In genomic region chr18:79396431-79397287, GRCh38 we compare ENCODE assay signal across 9 cellular contexts. TPM values are rescaled to one million over a fixed set of nuclear protein-coding genes. Genes with fewer than 3 reads are reported as not detected.
DNase-seq lines count a peak whose midpoint lies in the region; ATAC-seq and TF ChIP-seq lines count a peak whose summit lies in the region.
"Had no signal": no experiment of that assay in that cellular context is flagged by ENCODE, and none has a peak within 500 bp of the region (broad histone marks: within the 10 kb centered on the region; RNA-seq: fewer than 3 reads in every experiment).

No MANE protein-coding gene starts in this region.

- H3K9me3 ChIP-seq in OCI-LY3 (ENCODE audit: insufficient read depth, low read length), result no peaks in the 10 kb centered on the region
- H3K9me3 ChIP-seq in stomach, result no peaks in the 10 kb centered on the region
- H3K9me3 ChIP-seq: neutrophil had no signal

- H3K4me1 ChIP-seq in OCI-LY3 (ENCODE audit: low read length) (peaks cover 39% of the 10 kb centered on the region), stomach (peaks cover 41 to 75% (median 64%) of the 10 kb centered on the region in 4 donors)

- no peak for TF ChIP-seq EP300 in stomach (IDR thresholded peaks at IDR 0.05)

- peaks cover 24% of the 10 kb centered on the region for H3K36me3 ChIP-seq in OCI-LY3 (replicated peaks; ENCODE audit: low read depth, low read length)
- no peaks in the 10 kb centered on the region for H3K36me3 ChIP-seq in brain microvascular endothelial cell (replicated peaks)
- no peaks in the 10 kb centered on the region for H3K36me3 ChIP-seq in stomach
- H3K36me3 ChIP-seq: neutrophil had no signal

- peak; percentile 20 for ATAC-seq in GM19395 (IDR thresholded peaks at IDR 0.05; ENCODE audit: unreplicated experiment)
- ATAC-seq in left lobe of liver, result peak; percentile 24
- no peak for ATAC-seq in HG03469 (IDR thresholded peaks at IDR 0.05; ENCODE audit: unreplicated experiment)

- H2AFZ ChIP-seq in OCI-LY3 (ENCODE audit: low read depth, low read length), result peak overlapping the region; percentile 4; the same call in 1 of the 2 replicates

- TF ChIP-seq POLR2A in stomach (IDR thresholded peaks at IDR 0.05), result no peak

- H3K4me2 ChIP-seq in OCI-LY3 (ENCODE audit: low read length), result peak overlapping the region; percentile 76

- H4K20me1 ChIP-seq in OCI-LY3 (ENCODE audit: insufficient read depth, low read length), result peaks cover 20% of the 10 kb centered on the region

- WGBS in stomach, 5 donors, result 8 to 24% (median 10%) methylated on average over 35 to 69 of the region's 69 CpGs

- peaks cover 43% of the 10 kb centered on the region for H3K79me2 ChIP-seq in OCI-LY3 (ENCODE audit: low read length)

- H3K9ac ChIP-seq in OCI-LY3 (ENCODE audit: low read length), result peak overlapping the region; percentile 86

- TF ChIP-seq CTCF in AG09319 (IDR thresholded peaks at IDR 0.05; ENCODE audit: low read depth, low read length) (peak; percentile 10; the same call in 1 of the 2 replicates), OCI-LY3 (IDR thresholded peaks at IDR 0.05; ENCODE audit: low read depth, low read length) (peak; percentile 58), brain microvascular endothelial cell (IDR thresholded peaks at IDR 0.05; ENCODE audit: low read depth, low read length, missing control alignments) (peak; percentile 5), stomach (IDR thresholded peaks at IDR 0.05) (no peak)

- intact Hi-C loops in stomach (cut with DNase I; ENCODE audit: low total_unique reads), result no loop called here

- DNase-seq in AG09319 (ENCODE audit: extremely low read depth, low read depth) (no peak), brain microvascular endothelial cell (no peak), left lobe of liver (ENCODE audit: low spot score) (no peak), stomach (no peak), A172 (ENCODE audit: low spot score) (no peak)

- H3K4me3 ChIP-seq in OCI-LY3 (ENCODE audit: low read length), result peak overlapping the region; percentile 78
- peak overlapping the region; percentile 27 for H3K4me3 ChIP-seq in brain microvascular endothelial cell (ENCODE audit: low read depth, low read length)
- peak overlapping the region; percentile 53 to 60 (median 57) for H3K4me3 ChIP-seq in stomach

- in situ Hi-C loops in brain microvascular endothelial cell (cut with HindIII; ENCODE audit: low pct_ligation_motif_present, low sequenced_read_pairs), result loop anchor here (25.0 kb wide), 1 partner anchor 241 kb away; no protein-coding TSS in a partner anchor

- no peaks in the 10 kb centered on the region for H3K27me3 ChIP-seq in OCI-LY3 (ENCODE audit: low read depth, low read length)
- H3K27me3 ChIP-seq in brain microvascular endothelial cell (replicated peaks), result peaks cover 46% of the 10 kb centered on the region
- peaks cover 3 to 82% (median 52%) of the 10 kb centered on the region in 3 donors for H3K27me3 ChIP-seq in stomach

- H3K27ac ChIP-seq in OCI-LY3 (ENCODE audit: low read length), result peak overlapping the region; percentile 32
- no peak overlapping the region for H3K27ac ChIP-seq in brain microvascular endothelial cell
- H3K27ac ChIP-seq in stomach, result peak overlapping the region in 4 of 5 donors; percentile 57 to 89 (median 76)
- H3K27ac ChIP-seq: neutrophil had no signal

RNA-seq across cellular contexts. Expression of gene NFATC1, which starts 0.9 kb away (rescaled TPM):
- total RNA-seq in left lobe of liver (4.5 TPM), stomach (10 to 100 TPM in 1 of 5 donors, 1 to 10 TPM in 4; 5.4 to 14.0 (median 6.6) TPM)
- 1 to 10 TPM; 2.6 to 8.2 (median 2.6) TPM for polyA plus RNA-seq in stomach
- total RNA-seq in A172 (2014; rRNA removed; shearing (Covaris generic)), result 6.5 and 7.7 TPM in 2 replicates

Comparison
In these comparisons a context has a peak if more than half of its experiments do, and no peak if none do; other contexts are left out.
1. CTCF ChIP-seq: peak in AG09319 (single experiment), OCI-LY3 (single experiment) and brain microvascular endothelial cell (single experiment); none in stomach (0 of 7).
2. H3K4me3 ChIP-seq: peak in every context shown above with its lines; median percentile 78 in OCI-LY3; 57 in stomach; 27 in brain microvascular endothelial cell.